ENCODE assay signal across 3 cellular contexts in the genomic region with DNA sequence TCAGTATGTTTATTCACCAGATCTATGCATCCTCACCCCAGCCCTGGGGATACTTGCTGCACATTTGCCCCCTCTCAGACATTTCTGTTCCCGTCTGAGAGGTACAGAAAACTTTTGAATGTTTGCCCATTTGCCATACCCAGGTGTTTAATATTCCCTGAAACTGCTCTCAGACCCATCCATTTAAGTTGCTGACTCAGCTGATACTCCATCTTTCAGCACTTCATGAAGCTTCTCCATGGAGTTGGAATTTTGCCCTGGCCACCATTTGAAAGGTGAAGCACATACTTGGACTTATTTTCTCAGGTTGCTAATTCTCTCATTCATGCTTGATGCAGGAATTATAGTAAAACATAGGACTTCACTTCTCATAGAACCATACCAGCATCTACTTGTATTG.
TF ChIP-seq lines count a peak whose summit lies in the region.

No MANE protein-coding gene starts in this region.

TF ChIP-seq in HepG2, 621 proteins besides CTCF, POLR2A, EP300 and RAD21:
- TF ChIP-seq KLF11 (CRISPR knock-in tag; IDR thresholded peaks at IDR 0.05) (no peak), GPN1 (CRISPR knock-in tag; IDR thresholded peaks at IDR 0.05; ENCODE audit: borderline replicate concordance) (no peak), MAFK (conservative IDR thresholded peaks at IDR 0.05 in 1 of 2, IDR thresholded peaks at IDR 0.05 in 1 of 2; ENCODE audit: low read length in 2 of 2) (peak; percentile 93 to 96), MAFF (IDR thresholded peaks at IDR 0.05; ENCODE audit: low read depth, low read length) (peak; percentile 94)
- TF ChIP-seq, protein P1, sequence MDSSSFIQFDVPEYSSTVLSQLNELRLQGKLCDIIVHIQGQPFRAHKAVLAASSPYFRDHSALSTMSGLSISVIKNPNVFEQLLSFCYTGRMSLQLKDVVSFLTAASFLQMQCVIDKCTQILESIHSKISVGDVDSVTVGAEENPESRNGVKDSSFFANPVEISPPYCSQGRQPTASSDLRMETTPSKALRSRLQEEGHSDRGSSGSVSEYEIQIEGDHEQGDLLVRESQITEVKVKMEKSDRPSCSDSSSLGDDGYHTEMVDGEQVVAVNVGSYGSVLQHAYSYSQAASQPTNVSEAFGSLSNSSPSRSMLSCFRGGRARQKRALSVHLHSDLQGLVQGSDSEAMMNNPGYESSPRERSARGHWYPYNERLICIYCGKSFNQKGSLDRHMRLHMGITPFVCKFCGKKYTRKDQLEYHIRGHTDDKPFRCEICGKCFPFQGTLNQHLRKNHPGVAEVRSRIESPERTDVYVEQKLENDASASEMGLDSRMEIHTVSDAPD (CRISPR knock-in tag; IDR thresholded peaks at IDR 0.05) = no peak
- TF ChIP-seq, protein P2, sequence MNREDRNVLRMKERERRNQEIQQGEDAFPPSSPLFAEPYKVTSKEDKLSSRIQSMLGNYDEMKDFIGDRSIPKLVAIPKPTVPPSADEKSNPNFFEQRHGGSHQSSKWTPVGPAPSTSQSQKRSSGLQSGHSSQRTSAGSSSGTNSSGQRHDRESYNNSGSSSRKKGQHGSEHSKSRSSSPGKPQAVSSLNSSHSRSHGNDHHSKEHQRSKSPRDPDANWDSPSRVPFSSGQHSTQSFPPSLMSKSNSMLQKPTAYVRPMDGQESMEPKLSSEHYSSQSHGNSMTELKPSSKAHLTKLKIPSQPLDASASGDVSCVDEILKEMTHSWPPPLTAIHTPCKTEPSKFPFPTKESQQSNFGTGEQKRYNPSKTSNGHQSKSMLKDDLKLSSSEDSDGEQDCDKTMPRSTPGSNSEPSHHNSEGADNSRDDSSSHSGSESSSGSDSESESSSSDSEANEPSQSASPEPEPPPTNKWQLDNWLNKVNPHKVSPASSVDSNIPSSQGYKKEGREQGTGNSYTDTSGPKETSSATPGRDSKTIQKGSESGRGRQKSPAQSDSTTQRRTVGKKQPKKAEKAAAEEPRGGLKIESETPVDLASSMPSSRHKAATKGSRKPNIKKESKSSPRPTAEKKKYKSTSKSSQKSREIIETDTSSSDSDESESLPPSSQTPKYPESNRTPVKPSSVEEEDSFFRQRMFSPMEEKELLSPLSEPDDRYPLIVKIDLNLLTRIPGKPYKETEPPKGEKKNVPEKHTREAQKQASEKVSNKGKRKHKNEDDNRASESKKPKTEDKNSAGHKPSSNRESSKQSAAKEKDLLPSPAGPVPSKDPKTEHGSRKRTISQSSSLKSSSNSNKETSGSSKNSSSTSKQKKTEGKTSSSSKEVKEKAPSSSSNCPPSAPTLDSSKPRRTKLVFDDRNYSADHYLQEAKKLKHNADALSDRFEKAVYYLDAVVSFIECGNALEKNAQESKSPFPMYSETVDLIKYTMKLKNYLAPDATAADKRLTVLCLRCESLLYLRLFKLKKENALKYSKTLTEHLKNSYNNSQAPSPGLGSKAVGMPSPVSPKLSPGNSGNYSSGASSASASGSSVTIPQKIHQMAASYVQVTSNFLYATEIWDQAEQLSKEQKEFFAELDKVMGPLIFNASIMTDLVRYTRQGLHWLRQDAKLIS (CRISPR knock-in tag; IDR thresholded peaks at IDR 0.05) = no peak
- TF ChIP-seq, protein P3, sequence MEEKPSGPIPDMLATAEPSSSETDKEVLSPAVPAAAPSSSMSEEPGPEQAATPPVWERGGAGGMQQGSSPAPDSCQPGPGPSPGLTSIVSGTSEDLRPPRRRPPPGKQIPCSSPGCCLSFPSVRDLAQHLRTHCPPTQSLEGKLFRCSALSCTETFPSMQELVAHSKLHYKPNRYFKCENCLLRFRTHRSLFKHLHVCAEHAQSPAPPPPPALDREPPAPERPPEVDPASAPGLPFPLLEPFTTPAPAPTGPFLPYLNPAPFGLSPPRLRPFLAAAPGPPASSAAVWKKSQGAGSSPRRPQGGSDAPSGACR (CRISPR knock-in tag; IDR thresholded peaks at IDR 0.05) = no peak

TF ChIP-seq in IMR-90, 13 proteins besides CTCF, POLR2A, EP300 and RAD21:
- peak; percentile 90 for TF ChIP-seq MAFK (IDR thresholded peaks at IDR 0.05; ENCODE audit: low read depth, low read length)
- no peak for TF ChIP-seq CHD1 (IDR thresholded peaks at IDR 0.05; ENCODE audit: low read depth, low read length)
- TF ChIP-seq, protein P4, sequence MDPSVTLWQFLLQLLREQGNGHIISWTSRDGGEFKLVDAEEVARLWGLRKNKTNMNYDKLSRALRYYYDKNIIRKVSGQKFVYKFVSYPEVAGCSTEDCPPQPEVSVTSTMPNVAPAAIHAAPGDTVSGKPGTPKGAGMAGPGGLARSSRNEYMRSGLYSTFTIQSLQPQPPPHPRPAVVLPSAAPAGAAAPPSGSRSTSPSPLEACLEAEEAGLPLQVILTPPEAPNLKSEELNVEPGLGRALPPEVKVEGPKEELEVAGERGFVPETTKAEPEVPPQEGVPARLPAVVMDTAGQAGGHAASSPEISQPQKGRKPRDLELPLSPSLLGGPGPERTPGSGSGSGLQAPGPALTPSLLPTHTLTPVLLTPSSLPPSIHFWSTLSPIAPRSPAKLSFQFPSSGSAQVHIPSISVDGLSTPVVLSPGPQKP (IDR thresholded peaks at IDR 0.05; ENCODE audit: borderline replicate concordance, low read depth, low read length) = no peak
- TF ChIP-seq FOS (IDR thresholded peaks at IDR 0.05; ENCODE audit: low read depth, low read length) = no peak
- TF ChIP-seq NFE2L2 (IDR thresholded peaks at IDR 0.05; ENCODE audit: low read depth, low read length) = no peak
- no peak for TF ChIP-seq CEBPB (IDR thresholded peaks at IDR 0.05; ENCODE audit: low read depth, low read length)
- no peak for TF ChIP-seq MAZ (IDR thresholded peaks at IDR 0.05; ENCODE audit: borderline replicate concordance, low read depth, low read length)
- TF ChIP-seq SMC3 (IDR thresholded peaks at IDR 0.05; ENCODE audit: low read depth, low read length) = no peak
- no peak for TF ChIP-seq RCOR1 (IDR thresholded peaks at IDR 0.05; ENCODE audit: insufficient replicate concordance, low read length)

TF ChIP-seq in H1, 55 proteins besides CTCF, POLR2A, EP300 and RAD21:
- TF ChIP-seq MAFK (IDR thresholded peaks at IDR 0.05; ENCODE audit: low read depth, low read length) (peak; percentile 48; the same call in 1 of the 2 replicates), NANOG (IDR thresholded peaks at IDR 0.05; ENCODE audit: insufficient read depth, low read depth, low read length, poor library complexity, severe bottlenecking) (no peak), POU5F1 (IDR thresholded peaks at IDR 0.05; ENCODE audit: low read depth, low read length) (no peak), BRCA1 (IDR thresholded peaks at IDR 0.05; ENCODE audit: low read depth, low read length) (no peak), HDAC2 (IDR thresholded peaks at IDR 0.05; ENCODE audit: borderline replicate concordance in 1 of 2, low read depth in 2 of 2, low read length in 2 of 2) (no peak), ZNF274 (IDR thresholded peaks at IDR 0.05; ENCODE audit: borderline replicate concordance, extremely low read depth, low read length) (no peak), RFX5 (IDR thresholded peaks at IDR 0.05; ENCODE audit: borderline replicate concordance, low read depth, low read length) (no peak)
- TF ChIP-seq, protein P5, sequence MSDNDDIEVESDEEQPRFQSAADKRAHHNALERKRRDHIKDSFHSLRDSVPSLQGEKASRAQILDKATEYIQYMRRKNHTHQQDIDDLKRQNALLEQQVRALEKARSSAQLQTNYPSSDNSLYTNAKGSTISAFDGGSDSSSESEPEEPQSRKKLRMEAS (IDR thresholded peaks at IDR 0.05) = no peak
- TF ChIP-seq, protein P6, sequence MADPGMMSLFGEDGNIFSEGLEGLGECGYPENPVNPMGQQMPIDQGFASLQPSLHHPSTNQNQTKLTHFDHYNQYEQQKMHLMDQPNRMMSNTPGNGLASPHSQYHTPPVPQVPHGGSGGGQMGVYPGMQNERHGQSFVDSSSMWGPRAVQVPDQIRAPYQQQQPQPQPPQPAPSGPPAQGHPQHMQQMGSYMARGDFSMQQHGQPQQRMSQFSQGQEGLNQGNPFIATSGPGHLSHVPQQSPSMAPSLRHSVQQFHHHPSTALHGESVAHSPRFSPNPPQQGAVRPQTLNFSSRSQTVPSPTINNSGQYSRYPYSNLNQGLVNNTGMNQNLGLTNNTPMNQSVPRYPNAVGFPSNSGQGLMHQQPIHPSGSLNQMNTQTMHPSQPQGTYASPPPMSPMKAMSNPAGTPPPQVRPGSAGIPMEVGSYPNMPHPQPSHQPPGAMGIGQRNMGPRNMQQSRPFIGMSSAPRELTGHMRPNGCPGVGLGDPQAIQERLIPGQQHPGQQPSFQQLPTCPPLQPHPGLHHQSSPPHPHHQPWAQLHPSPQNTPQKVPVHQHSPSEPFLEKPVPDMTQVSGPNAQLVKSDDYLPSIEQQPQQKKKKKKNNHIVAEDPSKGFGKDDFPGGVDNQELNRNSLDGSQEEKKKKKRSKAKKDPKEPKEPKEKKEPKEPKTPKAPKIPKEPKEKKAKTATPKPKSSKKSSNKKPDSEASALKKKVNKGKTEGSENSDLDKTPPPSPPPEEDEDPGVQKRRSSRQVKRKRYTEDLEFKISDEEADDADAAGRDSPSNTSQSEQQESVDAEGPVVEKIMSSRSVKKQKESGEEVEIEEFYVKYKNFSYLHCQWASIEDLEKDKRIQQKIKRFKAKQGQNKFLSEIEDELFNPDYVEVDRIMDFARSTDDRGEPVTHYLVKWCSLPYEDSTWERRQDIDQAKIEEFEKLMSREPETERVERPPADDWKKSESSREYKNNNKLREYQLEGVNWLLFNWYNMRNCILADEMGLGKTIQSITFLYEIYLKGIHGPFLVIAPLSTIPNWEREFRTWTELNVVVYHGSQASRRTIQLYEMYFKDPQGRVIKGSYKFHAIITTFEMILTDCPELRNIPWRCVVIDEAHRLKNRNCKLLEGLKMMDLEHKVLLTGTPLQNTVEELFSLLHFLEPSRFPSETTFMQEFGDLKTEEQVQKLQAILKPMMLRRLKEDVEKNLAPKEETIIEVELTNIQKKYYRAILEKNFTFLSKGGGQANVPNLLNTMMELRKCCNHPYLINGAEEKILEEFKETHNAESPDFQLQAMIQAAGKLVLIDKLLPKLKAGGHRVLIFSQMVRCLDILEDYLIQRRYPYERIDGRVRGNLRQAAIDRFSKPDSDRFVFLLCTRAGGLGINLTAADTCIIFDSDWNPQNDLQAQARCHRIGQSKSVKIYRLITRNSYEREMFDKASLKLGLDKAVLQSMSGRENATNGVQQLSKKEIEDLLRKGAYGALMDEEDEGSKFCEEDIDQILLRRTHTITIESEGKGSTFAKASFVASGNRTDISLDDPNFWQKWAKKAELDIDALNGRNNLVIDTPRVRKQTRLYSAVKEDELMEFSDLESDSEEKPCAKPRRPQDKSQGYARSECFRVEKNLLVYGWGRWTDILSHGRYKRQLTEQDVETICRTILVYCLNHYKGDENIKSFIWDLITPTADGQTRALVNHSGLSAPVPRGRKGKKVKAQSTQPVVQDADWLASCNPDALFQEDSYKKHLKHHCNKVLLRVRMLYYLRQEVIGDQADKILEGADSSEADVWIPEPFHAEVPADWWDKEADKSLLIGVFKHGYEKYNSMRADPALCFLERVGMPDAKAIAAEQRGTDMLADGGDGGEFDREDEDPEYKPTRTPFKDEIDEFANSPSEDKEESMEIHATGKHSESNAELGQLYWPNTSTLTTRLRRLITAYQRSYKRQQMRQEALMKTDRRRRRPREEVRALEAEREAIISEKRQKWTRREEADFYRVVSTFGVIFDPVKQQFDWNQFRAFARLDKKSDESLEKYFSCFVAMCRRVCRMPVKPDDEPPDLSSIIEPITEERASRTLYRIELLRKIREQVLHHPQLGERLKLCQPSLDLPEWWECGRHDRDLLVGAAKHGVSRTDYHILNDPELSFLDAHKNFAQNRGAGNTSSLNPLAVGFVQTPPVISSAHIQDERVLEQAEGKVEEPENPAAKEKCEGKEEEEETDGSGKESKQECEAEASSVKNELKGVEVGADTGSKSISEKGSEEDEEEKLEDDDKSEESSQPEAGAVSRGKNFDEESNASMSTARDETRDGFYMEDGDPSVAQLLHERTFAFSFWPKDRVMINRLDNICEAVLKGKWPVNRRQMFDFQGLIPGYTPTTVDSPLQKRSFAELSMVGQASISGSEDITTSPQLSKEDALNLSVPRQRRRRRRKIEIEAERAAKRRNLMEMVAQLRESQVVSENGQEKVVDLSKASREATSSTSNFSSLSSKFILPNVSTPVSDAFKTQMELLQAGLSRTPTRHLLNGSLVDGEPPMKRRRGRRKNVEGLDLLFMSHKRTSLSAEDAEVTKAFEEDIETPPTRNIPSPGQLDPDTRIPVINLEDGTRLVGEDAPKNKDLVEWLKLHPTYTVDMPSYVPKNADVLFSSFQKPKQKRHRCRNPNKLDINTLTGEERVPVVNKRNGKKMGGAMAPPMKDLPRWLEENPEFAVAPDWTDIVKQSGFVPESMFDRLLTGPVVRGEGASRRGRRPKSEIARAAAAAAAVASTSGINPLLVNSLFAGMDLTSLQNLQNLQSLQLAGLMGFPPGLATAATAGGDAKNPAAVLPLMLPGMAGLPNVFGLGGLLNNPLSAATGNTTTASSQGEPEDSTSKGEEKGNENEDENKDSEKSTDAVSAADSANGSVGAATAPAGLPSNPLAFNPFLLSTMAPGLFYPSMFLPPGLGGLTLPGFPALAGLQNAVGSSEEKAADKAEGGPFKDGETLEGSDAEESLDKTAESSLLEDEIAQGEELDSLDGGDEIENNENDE (IDR thresholded peaks at IDR 0.05; ENCODE audit: insufficient replicate concordance, low read length) = no peak
